36 cellular contexts compared by ENCODE assay signal in genomic region chr13:26810095-26810494, GRCh38. TPM values are rescaled to one million over a fixed set of nuclear protein-coding genes. Genes with fewer than 3 reads are reported as not detected.
"Had no signal": no experiment of that assay in that cellular context is flagged by ENCODE, and none has a peak within 500 bp of the region (broad histone marks: within the 10 kb centered on the region; RNA-seq: fewer than 3 reads in every experiment).

No MANE protein-coding gene starts in this region.

- H3K9me3 Mint-ChIP-seq: activated CD4-positive, alpha-beta T cell treated with anti-CD3 and anti-CD28 coated beads, Interleukin-2, amount 10 ng/mL, durations not matched to agents 24 days and 14 days; activated CD8-positive, alpha-beta T cell treated with anti-CD3 and anti-CD28 coated beads for 36 hours; activated T-cell treated with anti-CD3 and anti-CD28 coated beads, Interleukin-2, amount 50 U/mL, for 72 hours; activated T-helper 17 cell treated with anti-CD3 and anti-CD28 coated beads, Interleukin-2, amount 50 U/mL, for 72 hours had no signal

- H3K4me1 ChIP-seq: Peyer's patch had no signal

- H3K36me3 Mint-ChIP-seq: activated naive CD8-positive, alpha-beta T cell treated with anti-CD3 and anti-CD28 coated beads for 36 hours; IgD-negative memory B cell had no signal

- H3K4me1 Mint-ChIP-seq: activated CD4-positive, alpha-beta T cell treated with anti-CD3 and anti-CD28 coated beads, Interleukin-2, amount 10 ng/mL, durations not matched to agents 24 days and 14 days; activated naive CD8-positive, alpha-beta T cell treated with anti-CD3 and anti-CD28 coated beads for 36 hours; activated T-helper 17 cell treated with anti-CD3 and anti-CD28 coated beads, Interleukin-2, amount 50 U/mL, for 72 hours; IgD-negative memory B cell had no signal

- H3K27ac Mint-ChIP-seq: activated CD4-positive, alpha-beta T cell treated with anti-CD3 and anti-CD28 coated beads, Interleukin-2, amount 10 ng/mL, durations not matched to agents 24 days and 14 days; activated CD8-positive, alpha-beta T cell treated with anti-CD3 and anti-CD28 coated beads for 36 hours; activated naive CD8-positive, alpha-beta T cell treated with anti-CD3 and anti-CD28 coated beads for 36 hours; activated T-cell treated with anti-CD3 and anti-CD28 coated beads, Interleukin-2, amount 50 U/mL, for 72 hours; activated T-helper 17 cell treated with anti-CD3 and anti-CD28 coated beads, Interleukin-2, amount 50 U/mL, for 72 hours; IgD-negative memory B cell had no signal

- ATAC-seq: activated CD8-positive, alpha-beta T cell treated with anti-CD3 and anti-CD28 coated beads for 36 hours; activated T-cell treated with anti-CD3 and anti-CD28 coated beads, Interleukin-2, amount 50 U/mL, for 72 hours; activated T-helper 17 cell treated with anti-CD3 and anti-CD28 coated beads, Interleukin-2, amount 50 U/mL, for 72 hours; PC-3 had no signal

- H3K4me3 ChIP-seq: Peyer's patch had no signal

- H3K9me3 ChIP-seq: Peyer's patch had no signal

- H3K27ac ChIP-seq: Peyer's patch, WERI-Rb-1 had no signal

- DNase-seq: activated CD4-positive, alpha-beta T cell treated with anti-CD3 and anti-CD28 coated beads, Interleukin-2, amount 10 ng/mL, durations not matched to agents 24 days and 14 days; activated CD4-positive, alpha-beta T cell treated with anti-CD3 and anti-CD28 coated beads, Interleukin-2, amount 50 U/mL, for 4 hours; activated CD8-positive, alpha-beta T cell treated with anti-CD3 and anti-CD28 coated beads for 36 hours; activated effector memory CD4-positive, alpha-beta T cell treated with anti-CD3 and anti-CD28 coated beads, Interleukin-2, amount 50 U/mL, for 16 hours; activated naive CD4-positive, alpha-beta T cell; activated naive CD4-positive, alpha-beta T cell treated with anti-CD3 and anti-CD28 coated beads, Interleukin-2, amount 50 U/mL, for 16 hours; activated naive CD8-positive, alpha-beta T cell treated with anti-CD3 and anti-CD28 coated beads for 36 hours; activated T-cell treated with anti-CD3 and anti-CD28 coated beads, Interleukin-2, amount 50 U/mL, for 1 hour; activated T-cell treated with anti-CD3 and anti-CD28 coated beads, Interleukin-2, amount 50 U/mL, for 72 hours; amniotic stem cell; aorta; Karpas-422; KBM-7; NCI-H1105; NCI-H1417 treated with DMSO at 0.1 percent for 48 hours; NCI-H1930; NCI-H2081 treated with DMSO at 0.1 percent for 48 hours; NCI-H2171; NCI-H510A; NCI-H526; NCI-H748 treated with DMSO at 0.1 percent for 48 hours; NK-92 treated with Interleukin-12 subunit alpha and Interleukin-12 subunit beta, amount 100 ng/mL, for 24 hours; PC-3; Peyer's patch; RPMI8226; SHP77 treated with DMSO at 0.1 percent for 48 hours; SW 1271; T-helper 1 cell; T1000; WERI-Rb-1 had no signal

- H3K4me3 Mint-ChIP-seq: activated CD4-positive, alpha-beta T cell treated with anti-CD3 and anti-CD28 coated beads, Interleukin-2, amount 10 ng/mL, durations not matched to agents 24 days and 14 days; activated CD8-positive, alpha-beta T cell treated with anti-CD3 and anti-CD28 coated beads for 36 hours; activated naive CD8-positive, alpha-beta T cell treated with anti-CD3 and anti-CD28 coated beads for 36 hours; activated T-cell treated with anti-CD3 and anti-CD28 coated beads, Interleukin-2, amount 50 U/mL, for 72 hours; activated T-helper 17 cell treated with anti-CD3 and anti-CD28 coated beads, Interleukin-2, amount 50 U/mL, for 72 hours; IgD-negative memory B cell had no signal

- H3K27me3 ChIP-seq: Peyer's patch had no signal

- H3K36me3 ChIP-seq: Peyer's patch, WERI-Rb-1 had no signal

RNA-seq across cellular contexts. Expression of gene GPR12, which starts 49.5 kb away (rescaled TPM):
- total RNA-seq: activated CD4-positive, alpha-beta T cell treated with anti-CD3 and anti-CD28 coated beads, Interleukin-2, amount 10 ng/mL, durations not matched to agents 24 days and 14 days; activated CD8-positive, alpha-beta memory T cell treated with anti-CD3 and anti-CD28 coated beads for 36 hours; activated CD8-positive, alpha-beta T cell treated with anti-CD3 and anti-CD28 coated beads for 36 hours; activated naive CD8-positive, alpha-beta T cell treated with anti-CD3 and anti-CD28 coated beads for 36 hours; activated T-cell treated with anti-CD3 and anti-CD28 coated beads, Interleukin-2, amount 50 U/mL, for 72 hours; activated T-helper 17 cell treated with anti-CD3 and anti-CD28 coated beads, Interleukin-2, amount 50 U/mL, for 72 hours; MCF 10A; PC-3; Peyer's patch; SK-MEL-5; T-helper 2 cell treated with Interferon-gamma antibody and Interleukin-4, amounts not matched to agents 100 ng/mL and 5 ng/mL, for 36 hours had no signal
- polyA plus RNA-seq: aorta, IgD-negative memory B cell had no signal
